Comparison of ENCODE assay signal across 8 cellular contexts in genomic region chr12:54549774-54550451, GRCh38. TPM values are rescaled to one million over a fixed set of nuclear protein-coding genes. Genes with fewer than 3 reads are reported as not detected.
DNase-seq lines count a peak whose midpoint lies in the region; ATAC-seq and TF ChIP-seq lines count a peak whose summit lies in the region.

No MANE protein-coding gene starts in this region.

- H3K4me3 ChIP-seq in gastroesophageal sphincter (peak overlapping the region; percentile 13 to 54), MM.1S (ENCODE audit: low read length) (no peak overlapping the region)

- no peak overlapping the region for H3K4me2 ChIP-seq in MM.1S (ENCODE audit: low read depth, low read length)

- peak; percentile 26 for DNase-seq in AG08396 (ENCODE audit: low spot score)
- peak; percentile 72 for DNase-seq in activated CD8-positive, alpha-beta memory T cell treated with anti-CD3 and anti-CD28 coated beads, Interleukin-2, amount 50 U/mL, for 48 hours
- DNase-seq in renal cortical epithelial cell (ENCODE audit: low read depth), result peak; percentile 47
- no peak for DNase-seq in UCSD-AML1 (lab: John Stamatoyannopoulos, UW; ENCODE audit: unreplicated experiment)
- DNase-seq in MM.1S, result no peak
- no peak for DNase-seq in ecto neural progenitor cell (ENCODE audit: low spot score)

- H3K36me3 ChIP-seq in gastroesophageal sphincter, result no peaks in the 10 kb centered on the region
- no peaks in the 10 kb centered on the region for H3K36me3 ChIP-seq in MM.1S (replicated peaks; ENCODE audit: insufficient read depth, low read length)

- H3K27me3 ChIP-seq in gastroesophageal sphincter (peaks cover 8% of the 10 kb centered on the region), MM.1S (replicated peaks; ENCODE audit: insufficient read depth, low read length) (no peaks in the 10 kb centered on the region)

- H3K9ac ChIP-seq in MM.1S (ENCODE audit: low read length), result no peak overlapping the region

- H3K9me2 ChIP-seq in MM.1S (replicated peaks; ENCODE audit: insufficient read depth, low read length), result no peaks in the 10 kb centered on the region

- H3K9me3 ChIP-seq in gastroesophageal sphincter (no peaks in the 10 kb centered on the region), MM.1S (replicated peaks; ENCODE audit: insufficient read depth, low read length) (no peaks in the 10 kb centered on the region)

- H3K27ac ChIP-seq in gastroesophageal sphincter (peak overlapping the region in 3 of 4 donors; percentile 37 to 75 (median 70)), MM.1S (ENCODE audit: low read length) (no peak overlapping the region)

- ATAC-seq in HG02678 (IDR thresholded peaks at IDR 0.05; ENCODE audit: unreplicated experiment) (peak; percentile 22), gastroesophageal sphincter (peak; percentile 27)

- TF ChIP-seq POLR2A in gastroesophageal sphincter (IDR thresholded peaks at IDR 0.05), result no peak

- H4K20me1 ChIP-seq in MM.1S (ENCODE audit: insufficient read depth, low read length), result no peaks in the 10 kb centered on the region

- 5 to 13% methylated on average over 3 to 12 of the region's 22 CpGs for WGBS in gastroesophageal sphincter (ENCODE audit: low coverage in 1 of 2), 2 donors

- H2AFZ ChIP-seq in MM.1S (ENCODE audit: low read length), result no peak overlapping the region

- H3K4me1 ChIP-seq in gastroesophageal sphincter (peaks cover 0 to 26% (median 11%) of the 10 kb centered on the region in 3 donors), MM.1S (ENCODE audit: low read length) (no peaks in the 10 kb centered on the region)

- TF ChIP-seq CTCF in gastroesophageal sphincter (IDR thresholded peaks at IDR 0.05), result no peak
- no peak for TF ChIP-seq CTCF in MM.1S (IDR thresholded peaks at IDR 0.05; ENCODE audit: low read length)

- H3F3A ChIP-seq in MM.1S (ENCODE audit: insufficient read depth, low read length), result no peaks in the 10 kb centered on the region

- TF ChIP-seq EP300 in gastroesophageal sphincter (IDR thresholded peaks at IDR 0.05), result no peak

- no peaks in the 10 kb centered on the region for H3K79me2 ChIP-seq in MM.1S (ENCODE audit: low read length)

RNA-seq across cellular contexts. Expression of gene PDE1B, which starts 0.5 kb away (rescaled TPM):
- total RNA-seq in gastroesophageal sphincter, result 10 to 100 TPM in 2 of 4 donors, 1 to 10 TPM in 2; 6.3 to 25.4 (median 11.7) TPM
- total RNA-seq in renal cortical epithelial cell, result 0.20 TPM in 1 of 2 replicates, not detected in the other

RNA-seq across cellular contexts. Expression of gene PPP1R1A, which starts 38.5 kb away (rescaled TPM):
- total RNA-seq in gastroesophageal sphincter (10 to 100 TPM in 2 of 4 donors, 1 to 10 TPM in 2; 2.5 to 27.9 (median 18.0) TPM), renal cortical epithelial cell (4.0 and 28.2 TPM in 2 replicates)

RNA-seq across cellular contexts. Expression of gene NCKAP1L, which starts 52.4 kb away (rescaled TPM):
- total RNA-seq in gastroesophageal sphincter, result 10 to 100 TPM in 3 of 4 donors, 1 to 10 TPM in 1; 5.9 to 19.9 (median 13.8) TPM
- not detected in 2 replicates for total RNA-seq in renal cortical epithelial cell

Comparison
In these comparisons a context has a peak if more than half of its experiments do, and no peak if none do; other contexts are left out.
1. DNase-seq: peak in AG08396 (single experiment), activated CD8-positive, alpha-beta memory T cell treated with anti-CD3 and anti-CD28 coated beads, Interleukin-2, amount 50 U/mL, for 48 hours (single experiment) and renal cortical epithelial cell (single experiment); none in UCSD-AML1 (single experiment), MM.1S (single experiment) and ecto neural progenitor cell (single experiment).